ENCODE assay signal across 8 cellular contexts in the genomic region with DNA sequence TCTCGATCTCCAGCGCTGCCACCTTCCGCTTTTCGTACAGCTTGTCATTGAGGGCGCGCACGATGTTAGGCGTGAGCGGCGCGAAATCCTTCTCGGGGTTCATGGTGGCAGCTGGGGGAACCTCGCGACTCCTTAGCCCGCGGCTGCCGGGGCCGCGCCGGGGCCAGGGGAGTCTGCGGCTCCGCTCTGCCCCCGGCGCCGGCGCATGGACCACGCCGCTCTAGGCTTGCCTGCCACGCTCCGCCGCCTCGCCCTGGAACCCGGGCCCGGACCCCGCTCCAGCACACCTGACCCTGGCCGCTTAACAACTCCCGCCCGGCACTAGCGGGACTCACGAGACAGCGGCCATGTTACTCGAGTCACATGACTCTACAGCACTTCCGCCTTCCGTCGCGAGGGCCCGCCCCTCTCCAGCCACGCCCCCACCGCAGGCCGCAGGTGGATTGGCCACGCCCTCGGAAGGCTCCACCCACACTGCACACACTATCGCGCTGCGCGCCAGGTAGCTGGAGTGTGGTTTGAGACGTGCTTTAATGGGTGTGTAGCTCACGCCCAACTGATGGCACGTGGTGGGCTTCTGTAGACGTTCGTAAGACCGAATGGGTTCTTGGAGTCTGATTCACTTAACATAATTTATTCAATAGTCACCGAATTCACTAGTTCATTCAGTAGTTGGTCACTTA. TPM values are rescaled to one million over a fixed set of nuclear protein-coding genes. Genes with fewer than 3 reads are reported as not detected.
DNase-seq lines count a peak whose midpoint lies in the region; ATAC-seq and TF ChIP-seq lines count a peak whose summit lies in the region.

A gene (minus strand): TSS at position 361 of the 683 bp plus-strand sequence. CDS start 258 bp downstream, at position 103.

- H3K4me1 ChIP-seq in ovary (ENCODE audit: insufficient read depth) (peaks cover 4% of the 10 kb centered on the region), thymus (ENCODE audit: control insufficient read depth, insufficient read depth, low read length) (peaks cover 3% of the 10 kb centered on the region)

- peak within 1 kb of the TSS; percentile 94 for H3K27ac Mint-ChIP-seq in activated naive CD8-positive, alpha-beta T cell

- H3K4me3 ChIP-seq in ovary (peak within 1 kb of the TSS; percentile 92), thymus (ENCODE audit: low read length) (peak within 1 kb of the TSS; percentile 81)

- H3K36me3 Mint-ChIP-seq in activated naive CD8-positive, alpha-beta T cell, result peaks cover 4% of the 10 kb centered on the region

- DNase-seq in NCI-H1105 treated with DMSO at 0.1 percent for 48 hours (lab: John Stamatoyannopoulos, UW), result peak; percentile 83
- peak; percentile 82 for DNase-seq in SKM-1 treated with dmso at 0.1 percent for 144 hours (lab: John Stamatoyannopoulos, UW; ENCODE audit: unreplicated experiment)
- peak; percentile 87 to 97 (median 92) for DNase-seq in head of caudate nucleus
- DNase-seq in ovary, result peak; percentile 86 to 93 (median 91)

- peak; percentile 96 for ATAC-seq in HG02642 (IDR thresholded peaks at IDR 0.05; ENCODE audit: poor library complexity, unreplicated experiment)

- TF ChIP-seq POLR2A in GM10847 (IDR thresholded peaks at IDR 0.05; ENCODE audit: extremely low read depth, insufficient read length), result peak; percentile 76
- peak; percentile 37 for TF ChIP-seq POLR2A in ovary (IDR thresholded peaks at IDR 0.05)

- no peaks in the 10 kb centered on the region for H3K27me3 ChIP-seq in ovary
- H3K27me3 ChIP-seq in thymus (ENCODE audit: control insufficient read depth, insufficient read depth), result no peaks in the 10 kb centered on the region

- no peaks in the 10 kb centered on the region for H3K9me3 ChIP-seq in ovary
- H3K9me3 ChIP-seq in thymus (ENCODE audit: control insufficient read depth), result peaks cover 2% of the 10 kb centered on the region

- no peak within 1 kb of the TSS for H3K27ac ChIP-seq in ovary
- H3K27ac ChIP-seq in thymus (ENCODE audit: low read depth), result peak within 1 kb of the TSS; percentile 75

- H3K27me3 Mint-ChIP-seq in activated naive CD8-positive, alpha-beta T cell, result peaks cover 1% of the 10 kb centered on the region

- no peaks in the 10 kb centered on the region for H3K9me3 Mint-ChIP-seq in activated naive CD8-positive, alpha-beta T cell (ENCODE audit: low read depth)

- no peak for TF ChIP-seq EP300 in ovary (IDR thresholded peaks at IDR 0.05)

- 0 to 1% (median 0%) methylated on average over 62 to 63 of the region's 63 CpGs for WGBS in ovary, 3 donors
- WGBS in thymus, result under 1% methylated on average over 63 of the region's 63 CpGs

- H3K4me3 Mint-ChIP-seq in activated naive CD8-positive, alpha-beta T cell, result peak within 1 kb of the TSS; percentile 98

- H3K36me3 ChIP-seq in ovary, result no peaks in the 10 kb centered on the region
- H3K36me3 ChIP-seq in thymus (ENCODE audit: control insufficient read depth, insufficient read depth), result no peaks in the 10 kb centered on the region

- peaks cover 34% of the 10 kb centered on the region for H3K4me1 Mint-ChIP-seq in activated naive CD8-positive, alpha-beta T cell (ENCODE audit: low read depth)

- TF ChIP-seq CTCF in ovary (IDR thresholded peaks at IDR 0.05), result no peak

- intact Hi-C loops in head of caudate nucleus (cut with DNase I) (no loop called here), ovary (cut with DNase I) (no loop called here)

RNA-seq across cellular contexts. Expression of the gene that starts here (rescaled TPM):
- total RNA-seq in ovary, result 10 to 100 TPM; 15.5 to 32.4 (median 24.2) TPM
- polyA plus RNA-seq in ovary (10 to 100 TPM in 1 of 2 donors, 1 to 10 TPM in 1; 9.9 to 19.5 TPM), thymus (33.1 TPM)
